32 cellular contexts compared by ENCODE assay signal in genomic region chr12:94930772-94931171, GRCh38.
DNase-seq lines count a peak whose midpoint lies in the region; ATAC-seq, FAIRE-seq and TF ChIP-seq lines count a peak whose summit lies in the region.
"Had no signal": no experiment of that assay in that cellular context is flagged by ENCODE, and none has a peak within 500 bp of the region (broad histone marks: within the 10 kb centered on the region; RNA-seq: fewer than 3 reads in every experiment).

No MANE protein-coding gene starts in this region.

- H3K27me3 ChIP-seq in HepG2 (ENCODE audit: control insufficient read depth in 1 of 2, insufficient read depth in 2 of 2, low read length in 2 of 2) = no peaks in the 10 kb centered on the region
- no peaks in the 10 kb centered on the region for H3K27me3 ChIP-seq in right lobe of liver
- no peaks in the 10 kb centered on the region for H3K27me3 ChIP-seq in hepatocyte
- H3K27me3 ChIP-seq: BLaER1; BLaER1 treated with 17β-estradiol and CSF1 and Interleukin-3, amounts not matched to agents 10 nM and 100 nM had no signal

- H4K20me1 ChIP-seq in HepG2 (ENCODE audit: insufficient read depth, low read length) = no peaks in the 10 kb centered on the region
- H4K20me1 ChIP-seq in hepatocyte (ENCODE audit: insufficient read depth, poor library complexity, severe bottlenecking) = no peaks in the 10 kb centered on the region
- H4K20me1 ChIP-seq: BLaER1; BLaER1 treated with 17β-estradiol and CSF1 and Interleukin-3, amounts not matched to agents 10 nM and 100 nM had no signal

- no peaks in the 10 kb centered on the region for H3K9me2 ChIP-seq in hepatocyte (replicated peaks; ENCODE audit: insufficient read depth)

- no TSS peak for BruUV-seq in HepG2 (replicated peaks; lab: Mats Ljungman, UMichigan)

- POLR2A ChIA-PET in HepG2 (lab: Yijun Ruan, JAX) = no interaction called here

- TF ChIP-seq POLR2A in HepG2 (IDR thresholded peaks at IDR 0.05; ENCODE audit: insufficient read depth in 1 of 2, low read depth in 2 of 2, low read length in 2 of 2) (no peak), right lobe of liver (IDR thresholded peaks at IDR 0.05) (no peak)

- no peak for TF ChIP-seq CTCF in HepG2 (CRISPR knock-in tag; IDR thresholded peaks at IDR 0.05)
- TF ChIP-seq CTCF in right lobe of liver (IDR thresholded peaks at IDR 0.05) = no peak
- TF ChIP-seq CTCF in hepatocyte (IDR thresholded peaks at IDR 0.05; ENCODE audit: poor library complexity) = no peak
- no peak for TF ChIP-seq CTCF in retinal pigment epithelial cell (conservative IDR thresholded peaks at IDR 0.05; ENCODE audit: low read depth, low read length)
- TF ChIP-seq CTCF in GM13976 (IDR thresholded peaks at IDR 0.05; ENCODE audit: borderline replicate concordance, control extremely low read depth, extremely low read depth, insufficient read depth, missing control alignments) = no peak

- in situ Hi-C loops in HepG2 (cut with HindIII; ENCODE audit: extremely low pct_ligation_motif_present, low pct_unique_long_range_greater_than_20kb) = no loop called here
- in situ Hi-C loops in GM13976 (cut with MboI; ENCODE audit: low sequenced_read_pairs, unreplicated experiment) = no loop called here

- DNase-seq in NCI-H82 (lab: John Stamatoyannopoulos, UW) (peak; percentile 15), NCI-H82 treated with DMSO at 0.1 percent for 48 hours (lab: John Stamatoyannopoulos, UW; ENCODE audit: unreplicated experiment) (no peak), HepG2 (ENCODE audit: low spot score) (no peak), right lobe of liver (no peak), hepatocyte (ENCODE audit: low spot score) (no peak), retinal pigment epithelial cell (ENCODE audit: low read depth) (peak; percentile 10), GM13976 (ENCODE audit: low spot score) (no peak)
- DNase-seq: 8988T; ACHN; AML-193; BE2C; C1 segment of cervical spinal cord; Calu3; CD4-positive, alpha-beta memory T cell; CD4-positive, alpha-beta T cell; CD4-positive, CD25-positive, alpha-beta regulatory T cell; CD8-positive, alpha-beta memory T cell; CD8-positive, alpha-beta T cell; COR-L47; DMS 273 treated with DMSO at 0.1 percent for 48 hours; DMS153; DND-41; EL had no signal

- peaks cover 70% of the 10 kb centered on the region for H3K4me1 ChIP-seq in HepG2 (ENCODE audit: insufficient read depth, low read length)
- H3K4me1 ChIP-seq in right lobe of liver = peaks cover 0 to 12% (median 2%) of the 10 kb centered on the region in 4 donors
- H3K4me1 ChIP-seq in hepatocyte (ENCODE audit: insufficient read depth) = no peaks in the 10 kb centered on the region
- H3K4me1 ChIP-seq: A549; BE2C; BLaER1; BLaER1 treated with 17β-estradiol and CSF1 and Interleukin-3, amounts not matched to agents 10 nM and 100 nM; Caco-2 had no signal

- ATAC-seq in HepG2 (peak; percentile 29), right lobe of liver (no peak), GM21529 (IDR thresholded peaks at IDR 0.05; ENCODE audit: unreplicated experiment) (no peak)
- ATAC-seq: A549; CD8-positive, alpha-beta T cell had no signal

- H3K36me3 ChIP-seq in HepG2 (replicated peaks in 1 of 2; ENCODE audit: control insufficient read depth in 1 of 2, insufficient read depth in 2 of 2, low read length in 2 of 2) = no peaks in the 10 kb centered on the region
- no peaks in the 10 kb centered on the region for H3K36me3 ChIP-seq in right lobe of liver
- no peaks in the 10 kb centered on the region for H3K36me3 ChIP-seq in hepatocyte (replicated peaks; ENCODE audit: insufficient read depth, low read depth)
- H3K36me3 ChIP-seq: BE2C; BLaER1; BLaER1 treated with 17β-estradiol and CSF1 and Interleukin-3, amounts not matched to agents 10 nM and 100 nM had no signal

- peak overlapping the region; percentile 72 for H3K4me2 ChIP-seq in HepG2 (ENCODE audit: low read depth, low read length)
- peak overlapping the region; percentile 38 for H3K4me2 ChIP-seq in hepatocyte
- H3K4me2 ChIP-seq: A549; BLaER1; BLaER1 treated with 17β-estradiol and CSF1 and Interleukin-3, amounts not matched to agents 10 nM and 100 nM had no signal

- no peak overlapping the region for H2AFZ ChIP-seq in HepG2 (ENCODE audit: low read length)
- no peak overlapping the region for H2AFZ ChIP-seq in hepatocyte

- peak overlapping the region; percentile 16; the same call in 1 of the 2 replicates for H3K9ac ChIP-seq in HepG2 (ENCODE audit: insufficient read depth, low read depth, low read length)
- H3K9ac ChIP-seq: BLaER1; BLaER1 treated with 17β-estradiol and CSF1 and Interleukin-3, amounts not matched to agents 10 nM and 100 nM had no signal

- 49% methylated on average over 2 of the region's 2 CpGs for WGBS in HepG2 (ENCODE audit: low lambda C conversion rate)
- WGBS in right lobe of liver (ENCODE audit: insufficient coverage, low coverage, low lambda C conversion rate, missing lambda C conversion rate) = 85% methylated on average over 2 of the region's 2 CpGs
- 92% methylated on average over 2 of the region's 2 CpGs for WGBS in hepatocyte (ENCODE audit: low lambda C conversion rate, missing lambda C conversion rate)

- peak overlapping the region; percentile 20 to 51 (median 23); a peak in 3 of 6 replicates for H3K4me3 ChIP-seq in HepG2 (replicated peaks in 1 of 3; ENCODE audit: insufficient read depth in 1 of 3, low read depth in 2 of 3, low read length in 3 of 3)
- H3K4me3 ChIP-seq in right lobe of liver = no peak overlapping the region
- H3K4me3 ChIP-seq in hepatocyte = no peak overlapping the region
- H3K4me3 ChIP-seq in retinal pigment epithelial cell (ENCODE audit: low read length) = no peak overlapping the region
- H3K4me3 ChIP-seq: A549; BLaER1; BLaER1 treated with 17β-estradiol and CSF1 and Interleukin-3, amounts not matched to agents 10 nM and 100 nM had no signal

- CTCF ChIA-PET in HepG2 (lab: Yijun Ruan, JAX; ENCODE audit: low intra/inter-chr PET ratio, low total read pairs) = no interaction called here

- H3K9me3 ChIP-seq in HepG2 (ENCODE audit: low read length) = no peaks in the 10 kb centered on the region
- no peaks in the 10 kb centered on the region for H3K9me3 ChIP-seq in right lobe of liver
- H3K9me3 ChIP-seq in hepatocyte (ENCODE audit: low read depth) = no peaks in the 10 kb centered on the region
- H3K9me3 ChIP-seq: A549; BE2C; BLaER1; BLaER1 treated with 17β-estradiol and CSF1 and Interleukin-3, amounts not matched to agents 10 nM and 100 nM; Caco-2 had no signal

- H3K79me2 ChIP-seq in HepG2 (ENCODE audit: insufficient read depth, low read length) = no peaks in the 10 kb centered on the region
- H3K79me2 ChIP-seq in hepatocyte = no peaks in the 10 kb centered on the region

- FAIRE-seq in HepG2 (lab: Jason Lieb, UNC) = no peak
- FAIRE-seq: A204.1, A549, D721Med had no signal

- TF ChIP-seq RAD21 in HepG2 (CRISPR knock-in tag; IDR thresholded peaks at IDR 0.05) = no peak

- intact Hi-C loops in HepG2 (cut with micrococcal nuclease; ENCODE audit: unreplicated experiment) = no loop called here
- intact Hi-C loops in right lobe of liver (cut with DNase I) = no loop called here

- H3K27ac ChIP-seq in HepG2 (ENCODE audit: extremely low read length, insufficient read depth, low read length) (peak overlapping the region; percentile 71), right lobe of liver (no peak overlapping the region), hepatocyte (no peak overlapping the region)
- H3K27ac ChIP-seq: 22Rv1; A549; BLaER1; BLaER1 treated with 17β-estradiol and CSF1 and Interleukin-3, amounts not matched to agents 10 nM and 100 nM; C4-2B had no signal

- TF ChIP-seq EP300 in HepG2 (IDR thresholded peaks at IDR 0.05; ENCODE audit: low read depth in 2 of 2, low read length in 2 of 2) (no peak), HepG2 (CRISPR knock-in tag; IDR thresholded peaks at IDR 0.05; ENCODE audit: borderline replicate concordance) (no peak)

TF ChIP-seq in HepG2, 621 proteins besides CTCF, POLR2A, EP300 and RAD21:
- TF ChIP-seq KLF12 (CRISPR knock-in tag; IDR thresholded peaks at IDR 0.05; ENCODE audit: borderline replicate concordance) (0 out of 2 replicates have a peak, but pooled peaks have one; percentile 29), MIER3 (CRISPR knock-in tag; IDR thresholded peaks at IDR 0.05; ENCODE audit: borderline replicate concordance) (no peak)
- TF ChIP-seq, protein P1, sequence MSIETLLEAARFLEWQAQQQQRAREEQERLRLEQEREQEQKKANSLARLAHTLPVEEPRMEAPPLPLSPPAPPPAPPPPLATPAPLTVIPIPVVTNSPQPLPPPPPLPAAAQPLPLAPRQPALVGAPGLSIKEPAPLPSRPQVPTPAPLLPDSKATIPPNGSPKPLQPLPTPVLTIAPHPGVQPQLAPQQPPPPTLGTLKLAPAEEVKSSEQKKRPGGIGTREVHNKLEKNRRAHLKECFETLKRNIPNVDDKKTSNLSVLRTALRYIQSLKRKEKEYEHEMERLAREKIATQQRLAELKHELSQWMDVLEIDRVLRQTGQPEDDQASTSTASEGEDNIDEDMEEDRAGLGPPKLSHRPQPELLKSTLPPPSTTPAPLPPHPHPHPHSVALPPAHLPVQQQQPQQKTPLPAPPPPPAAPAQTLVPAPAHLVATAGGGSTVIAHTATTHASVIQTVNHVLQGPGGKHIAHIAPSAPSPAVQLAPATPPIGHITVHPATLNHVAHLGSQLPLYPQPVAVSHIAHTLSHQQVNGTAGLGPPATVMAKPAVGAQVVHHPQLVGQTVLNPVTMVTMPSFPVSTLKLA (IDR thresholded peaks at IDR 0.05) = peak; percentile 97

Comparison
In these comparisons a context has a peak if more than half of its experiments do, and no peak if none do; other contexts are left out.
1. DNase-seq: peak in NCI-H82 (single experiment) and retinal pigment epithelial cell (single experiment); none in NCI-H82 treated with DMSO at 0.1 percent for 48 hours (single experiment), HepG2 (single experiment), right lobe of liver (0 of 3), hepatocyte (single experiment) and GM13976 (single experiment).
2. H3K4me3 ChIP-seq: peak in HepG2 (3 of 3); none in right lobe of liver (0 of 3), hepatocyte (single experiment) and retinal pigment epithelial cell (single experiment).